ENCODE assay signal across 1 cellular context in genomic region chr10:64535131-64535867, GRCh38.
TF ChIP-seq lines count a peak whose summit lies in the region.

No MANE protein-coding gene starts in this region.

TF ChIP-seq in A549, 52 proteins besides CTCF, POLR2A, EP300 and RAD21 (continued from another document):
- TF ChIP-seq BCL3 (IDR thresholded peaks at IDR 0.05) (no peak), HMGXB4 (CRISPR knock-in tag; IDR thresholded peaks at IDR 0.05; ENCODE audit: borderline replicate concordance) (no peak), SREBF2 (IDR thresholded peaks at IDR 0.05) (no peak), NFE2L2 (conservative IDR thresholded peaks at IDR 0.05; ENCODE audit: low read length) (no peak), RFX5 (IDR thresholded peaks at IDR 0.05) (no peak), PBX3 (IDR thresholded peaks at IDR 0.05) (no peak), HEYL (CRISPR knock-in tag; IDR thresholded peaks at IDR 0.05) (no peak), BHLHE40 (IDR thresholded peaks at IDR 0.05; ENCODE audit: low read depth, low read length) (no peak), HES2 (IDR thresholded peaks at IDR 0.05) (no peak), EHF (CRISPR knock-in tag; IDR thresholded peaks at IDR 0.05) (no peak), FOSB (CRISPR knock-in tag; IDR thresholded peaks at IDR 0.05) (no peak), MAX (IDR thresholded peaks at IDR 0.05) (no peak), PHF8 (IDR thresholded peaks at IDR 0.05; ENCODE audit: borderline replicate concordance, low read depth) (no peak), GATA3 (IDR thresholded peaks at IDR 0.05; ENCODE audit: borderline replicate concordance) (no peak), NR3C1 (IDR thresholded peaks at IDR 0.05) (no peak)
TF ChIP-seq in A549: peak in this region for 0.
